Comparison of ENCODE assay signal across 1 cellular context in the genomic region with DNA sequence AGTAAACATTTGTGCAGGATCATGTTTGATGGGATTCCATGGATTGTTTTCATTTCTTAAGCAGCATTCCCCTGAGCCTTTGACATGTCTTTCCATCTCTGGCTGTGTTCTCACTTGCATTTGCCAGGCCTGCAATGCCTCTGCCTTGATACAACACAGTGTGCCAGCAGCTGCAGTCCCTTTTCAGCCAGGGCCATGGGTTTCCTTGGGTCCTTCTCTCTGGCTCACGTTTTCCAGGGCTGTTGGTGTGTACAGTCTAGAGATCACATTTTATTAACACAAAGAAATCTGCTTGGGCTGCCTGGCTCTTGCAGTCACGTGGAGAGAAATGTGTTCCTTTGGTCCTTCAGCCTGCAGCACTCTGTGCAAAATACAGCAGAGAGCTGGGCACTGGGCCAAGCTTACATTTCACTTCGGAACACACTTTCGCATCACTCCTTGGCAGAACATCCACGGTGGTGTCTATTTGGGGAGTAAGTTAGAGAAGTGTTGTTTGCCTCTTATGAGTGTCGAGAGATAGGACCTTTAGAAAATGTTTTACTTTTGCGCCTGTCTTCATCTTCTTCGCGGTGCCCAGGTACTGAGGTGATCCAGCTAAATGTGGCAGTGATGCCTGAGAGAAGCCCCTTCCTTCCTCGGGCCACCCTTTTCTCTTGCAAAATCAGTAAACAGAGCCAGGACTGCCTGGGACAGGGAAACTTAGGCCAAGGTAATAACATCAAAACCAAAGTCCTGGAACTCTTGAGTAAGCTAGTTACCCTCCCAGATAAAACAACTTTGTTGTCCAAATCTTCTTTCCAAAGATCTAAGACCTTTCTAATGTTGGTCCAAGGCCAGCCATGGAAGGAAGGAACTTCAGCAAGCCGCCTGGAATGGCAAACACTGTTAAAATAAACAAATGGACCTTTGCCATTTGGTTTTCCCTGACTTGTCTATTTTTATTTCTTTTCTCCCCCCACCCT.
A peak's percentile ranks its signal among the peaks of the same experiment; 100 is the strongest.
TF ChIP-seq lines count a peak whose summit lies in the region.

No MANE protein-coding gene starts in this region.

TF ChIP-seq in HepG2, 621 proteins besides CTCF, POLR2A, EP300 and RAD21 (continued from another document and continues in another):
- TF ChIP-seq LRRFIP1 (CRISPR knock-in tag; conservative IDR thresholded peaks at IDR 0.05) (no peak), ATF7 (IDR thresholded peaks at IDR 0.05) (peak; percentile 6; the same call in 1 of the 2 replicates), ATF7 (CRISPR knock-in tag; IDR thresholded peaks at IDR 0.05) (peak; percentile 90), ZNF614 (CRISPR knock-in tag; IDR thresholded peaks at IDR 0.05; ENCODE audit: borderline replicate concordance) (peak; percentile 55; the same call in 1 of the 2 replicates), ZFP36 (IDR thresholded peaks at IDR 0.05; ENCODE audit: borderline replicate concordance, low read depth, low read length, partially characterized antibody) (no peak), ZNF784 (CRISPR knock-in tag; IDR thresholded peaks at IDR 0.05; ENCODE audit: borderline replicate concordance) (no peak; the same call in 1 of the 2 replicates), SAP130 (CRISPR knock-in tag; IDR thresholded peaks at IDR 0.05; ENCODE audit: low read depth) (peak; percentile 83), AKNA (CRISPR knock-in tag; IDR thresholded peaks at IDR 0.05; ENCODE audit: borderline replicate concordance) (no peak), ZBTB1 (CRISPR knock-in tag; IDR thresholded peaks at IDR 0.05; ENCODE audit: borderline replicate concordance) (no peak), POLR2AphosphoS2 (IDR thresholded peaks at IDR 0.05; ENCODE audit: low read depth, low read length) (peak; percentile 34; the same call in 1 of the 2 replicates), ISL2 (CRISPR knock-in tag; IDR thresholded peaks at IDR 0.05) (peak; percentile 100), ZNF557 (CRISPR knock-in tag; IDR thresholded peaks at IDR 0.05) (no peak), TBX3 (IDR thresholded peaks at IDR 0.05; ENCODE audit: borderline replicate concordance) (0 out of 2 replicates have a peak, but pooled peaks have one; percentile 20), RBM22 (optimal IDR thresholded peaks at IDR 0.05; ENCODE audit: low read length) (peak; percentile 87), ZNF282 (IDR thresholded peaks at IDR 0.05; ENCODE audit: partially characterized antibody) (no peak), ZNF33A (CRISPR knock-in tag; IDR thresholded peaks at IDR 0.05; ENCODE audit: borderline replicate concordance) (peak; percentile 33; the same call in 1 of the 2 replicates), ZNF605 (CRISPR knock-in tag; IDR thresholded peaks at IDR 0.05) (peak; percentile 90), RNF219 (CRISPR knock-in tag; IDR thresholded peaks at IDR 0.05) (no peak; the same call in 1 of the 2 replicates), SAFB2 (CRISPR knock-in tag; IDR thresholded peaks at IDR 0.05; ENCODE audit: borderline replicate concordance, low read depth) (0 out of 2 replicates have a peak, but pooled peaks have one; percentile 70), FOXC1 (CRISPR knock-in tag; IDR thresholded peaks at IDR 0.05; ENCODE audit: borderline replicate concordance) (no peak), ZNF562 (CRISPR knock-in tag; IDR thresholded peaks at IDR 0.05; ENCODE audit: borderline replicate concordance) (no peak), FLYWCH1 (CRISPR knock-in tag; IDR thresholded peaks at IDR 0.05) (no peak), ELF1 (CRISPR knock-in tag; IDR thresholded peaks at IDR 0.05) (peak; percentile 68), ZNF569 (CRISPR knock-in tag; IDR thresholded peaks at IDR 0.05; ENCODE audit: borderline replicate concordance) (no peak), ZNF251 (CRISPR knock-in tag; IDR thresholded peaks at IDR 0.05) (0 out of 2 replicates have a peak, but pooled peaks have one; percentile 13), ZFP90 (CRISPR knock-in tag; IDR thresholded peaks at IDR 0.05; ENCODE audit: borderline replicate concordance) (no peak), GTF3A (CRISPR knock-in tag; conservative IDR thresholded peaks at IDR 0.05) (no peak; the same call in 1 of the 2 replicates), SETDB1 (CRISPR knock-in tag; IDR thresholded peaks at IDR 0.05; ENCODE audit: borderline replicate concordance) (no peak), NFYC (CRISPR knock-in tag; IDR thresholded peaks at IDR 0.05) (peak; percentile 23; the same call in 1 of the 2 replicates), BATF2 (CRISPR knock-in tag; IDR thresholded peaks at IDR 0.05) (no peak), ZBTB37 (CRISPR knock-in tag; IDR thresholded peaks at IDR 0.05) (peak; percentile 85), SYNCRIP (IDR thresholded peaks at IDR 0.05; ENCODE audit: insufficient read depth, low read depth, low read length) (no peak), ZSCAN20 (CRISPR knock-in tag; IDR thresholded peaks at IDR 0.05; ENCODE audit: borderline replicate concordance) (no peak), MAFF (IDR thresholded peaks at IDR 0.05; ENCODE audit: low read depth, low read length) (peak; percentile 49; the same call in 1 of the 2 replicates), ZBTB3 (CRISPR knock-in tag; IDR thresholded peaks at IDR 0.05; ENCODE audit: borderline replicate concordance, low read depth) (no peak), SOX13 (IDR thresholded peaks at IDR 0.05) (peak; percentile 94), SOX13 (CRISPR knock-in tag; conservative IDR thresholded peaks at IDR 0.05 in 1 of 2, IDR thresholded peaks at IDR 0.05 in 1 of 2) (peak in 1 of 2 experiments; percentile 95; a peak in 2 of 4 replicates), HNF4A (CRISPR knock-in tag; IDR thresholded peaks at IDR 0.05) (peak; percentile 98), ZNF709 (CRISPR knock-in tag; IDR thresholded peaks at IDR 0.05) (0 out of 2 replicates have a peak, but pooled peaks have one; percentile 52), THYN1 (CRISPR knock-in tag; IDR thresholded peaks at IDR 0.05; ENCODE audit: borderline replicate concordance, low read depth) (no peak)
- TF ChIP-seq, protein P1, sequence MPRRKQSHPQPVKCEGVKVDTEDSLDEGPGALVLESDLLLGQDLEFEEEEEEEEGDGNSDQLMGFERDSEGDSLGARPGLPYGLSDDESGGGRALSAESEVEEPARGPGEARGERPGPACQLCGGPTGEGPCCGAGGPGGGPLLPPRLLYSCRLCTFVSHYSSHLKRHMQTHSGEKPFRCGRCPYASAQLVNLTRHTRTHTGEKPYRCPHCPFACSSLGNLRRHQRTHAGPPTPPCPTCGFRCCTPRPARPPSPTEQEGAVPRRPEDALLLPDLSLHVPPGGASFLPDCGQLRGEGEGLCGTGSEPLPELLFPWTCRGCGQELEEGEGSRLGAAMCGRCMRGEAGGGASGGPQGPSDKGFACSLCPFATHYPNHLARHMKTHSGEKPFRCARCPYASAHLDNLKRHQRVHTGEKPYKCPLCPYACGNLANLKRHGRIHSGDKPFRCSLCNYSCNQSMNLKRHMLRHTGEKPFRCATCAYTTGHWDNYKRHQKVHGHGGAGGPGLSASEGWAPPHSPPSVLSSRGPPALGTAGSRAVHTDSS (CRISPR knock-in tag; conservative IDR thresholded peaks at IDR 0.05): no peak
- TF ChIP-seq, protein P2, sequence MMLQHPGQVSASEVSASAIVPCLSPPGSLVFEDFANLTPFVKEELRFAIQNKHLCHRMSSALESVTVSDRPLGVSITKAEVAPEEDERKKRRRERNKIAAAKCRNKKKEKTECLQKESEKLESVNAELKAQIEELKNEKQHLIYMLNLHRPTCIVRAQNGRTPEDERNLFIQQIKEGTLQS (CRISPR knock-in tag; IDR thresholded peaks at IDR 0.05): peak; percentile 92
- TF ChIP-seq, protein P3, sequence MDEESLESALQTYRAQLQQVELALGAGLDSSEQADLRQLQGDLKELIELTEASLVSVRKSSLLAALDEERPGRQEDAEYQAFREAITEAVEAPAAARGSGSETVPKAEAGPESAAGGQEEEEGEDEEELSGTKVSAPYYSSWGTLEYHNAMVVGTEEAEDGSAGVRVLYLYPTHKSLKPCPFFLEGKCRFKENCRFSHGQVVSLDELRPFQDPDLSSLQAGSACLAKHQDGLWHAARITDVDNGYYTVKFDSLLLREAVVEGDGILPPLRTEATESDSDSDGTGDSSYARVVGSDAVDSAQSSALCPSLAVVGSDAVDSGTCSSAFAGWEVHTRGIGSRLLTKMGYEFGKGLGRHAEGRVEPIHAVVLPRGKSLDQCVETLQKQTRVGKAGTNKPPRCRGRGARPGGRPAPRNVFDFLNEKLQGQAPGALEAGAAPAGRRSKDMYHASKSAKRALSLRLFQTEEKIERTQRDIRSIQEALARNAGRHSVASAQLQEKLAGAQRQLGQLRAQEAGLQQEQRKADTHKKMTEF (CRISPR knock-in tag; IDR thresholded peaks at IDR 0.05): peak; percentile 98
